ENCODE assay signal across 28 cellular contexts in genomic region chr10:58444336-58444735, GRCh38.
"Had no signal": no experiment of that assay in that cellular context is flagged by ENCODE, and none has a peak within 500 bp of the region (broad histone marks: within the 10 kb centered on the region; RNA-seq: fewer than 3 reads in every experiment).

No MANE protein-coding gene starts in this region.

- H3K27ac Mint-ChIP-seq: dendritic cell treated with granulocyte-macrophage colony-stimulating factor and Interleukin-4, amounts not matched to agents 40 ng/mL and 50 ng/mL, for 4 days; endodermal cell; natural killer cell; progenitor cell of endocrine pancreas; stimulated activated naive CD8-positive, alpha-beta T cell treated with anti-CD3 and anti-CD28 coated beads, Interleukin-15, amount 100 ng/mL, for 72 hours had no signal

- DNase-seq: colonic mucosa; effector CD8-positive, alpha-beta T cell; endodermal cell; foreskin fibroblast; gastrocnemius medialis; head of caudate nucleus; hippocampal formation; left cardiac atrium; left lung; lower lobe of right lung; natural killer cell; right lobe of liver; stimulated activated CD4-positive, alpha-beta T cell treated with anti-CD3 and anti-CD28 coated beads, Interleukin-12 subunit alpha, Interleukin-12 subunit beta, amount 100 ng/mL, for 4 hours; stimulated activated CD4-positive, alpha-beta T cell treated with anti-CD3 and anti-CD28 coated beads, Interleukin-1b, Interleukin-23, amount 100 ng/mL, for 48 hours; stimulated activated CD4-positive, alpha-beta T cell treated with anti-CD3 and anti-CD28 coated beads, Interleukin-4, amount 100 ng/mL, for 1 hour; stimulated activated CD8-positive, alpha-beta memory T cell treated with anti-CD3 and anti-CD28 coated beads, Interleukin-4, amount 100 ng/mL, for 48 hours; stimulated activated naive CD4-positive, alpha-beta T cell; stimulated activated naive CD8-positive, alpha-beta T cell treated with anti-CD3 and anti-CD28 coated beads, Interleukin-15, amount 100 ng/mL, for 72 hours; transverse colon; upper lobe of right lung; uterus had no signal

- H3K9ac ChIP-seq: parathyroid adenoma had no signal

- H3K27me3 ChIP-seq: colonic mucosa, gastrocnemius medialis, left lung, right lobe of liver, suprapubic skin, transverse colon, upper lobe of right lung, uterus had no signal

- H2AFZ ChIP-seq: parathyroid adenoma had no signal

- H3K9me3 ChIP-seq: colonic mucosa, gastrocnemius medialis, lower lobe of right lung, right lobe of liver, suprapubic skin, transverse colon, upper lobe of right lung, uterus had no signal

- H3K27ac ChIP-seq: colonic mucosa, epithelial cell of prostate, gastrocnemius medialis, left lung, lower lobe of right lung, parathyroid adenoma, right lobe of liver, suprapubic skin, transverse colon, upper lobe of right lung, uterus had no signal

- H3K4me3 Mint-ChIP-seq: dendritic cell treated with granulocyte-macrophage colony-stimulating factor and Interleukin-4, amounts not matched to agents 40 ng/mL and 50 ng/mL, for 4 days; endodermal cell; natural killer cell; neural crest cell; stimulated activated naive CD8-positive, alpha-beta T cell treated with anti-CD3 and anti-CD28 coated beads, Interleukin-15, amount 100 ng/mL, for 72 hours had no signal

- H3K27me3 Mint-ChIP-seq: dendritic cell treated with granulocyte-macrophage colony-stimulating factor and Interleukin-4, amounts not matched to agents 40 ng/mL and 50 ng/mL, for 4 days; progenitor cell of endocrine pancreas had no signal

- H3K79me2 ChIP-seq: parathyroid adenoma had no signal

- H3K4me1 Mint-ChIP-seq: endodermal cell; natural killer cell; neural crest cell; stimulated activated naive CD8-positive, alpha-beta T cell treated with anti-CD3 and anti-CD28 coated beads, Interleukin-15, amount 100 ng/mL, for 72 hours had no signal

- H3K4me1 ChIP-seq: colonic mucosa, gastrocnemius medialis, left lung, lower lobe of right lung, parathyroid adenoma, right lobe of liver, suprapubic skin, transverse colon, upper lobe of right lung, uterus had no signal

- H3K36me3 ChIP-seq: colonic mucosa, gastrocnemius medialis, left lung, lower lobe of right lung, right lobe of liver, suprapubic skin, transverse colon, upper lobe of right lung, uterus had no signal

- H3K4me3 ChIP-seq: colonic mucosa, gastrocnemius medialis, left lung, lower lobe of right lung, right lobe of liver, smooth muscle cell, suprapubic skin, transverse colon, upper lobe of right lung, uterus had no signal

- H3K36me3 Mint-ChIP-seq: natural killer cell had no signal
